ENCODE assay signal across 8 cellular contexts in the genomic region with DNA sequence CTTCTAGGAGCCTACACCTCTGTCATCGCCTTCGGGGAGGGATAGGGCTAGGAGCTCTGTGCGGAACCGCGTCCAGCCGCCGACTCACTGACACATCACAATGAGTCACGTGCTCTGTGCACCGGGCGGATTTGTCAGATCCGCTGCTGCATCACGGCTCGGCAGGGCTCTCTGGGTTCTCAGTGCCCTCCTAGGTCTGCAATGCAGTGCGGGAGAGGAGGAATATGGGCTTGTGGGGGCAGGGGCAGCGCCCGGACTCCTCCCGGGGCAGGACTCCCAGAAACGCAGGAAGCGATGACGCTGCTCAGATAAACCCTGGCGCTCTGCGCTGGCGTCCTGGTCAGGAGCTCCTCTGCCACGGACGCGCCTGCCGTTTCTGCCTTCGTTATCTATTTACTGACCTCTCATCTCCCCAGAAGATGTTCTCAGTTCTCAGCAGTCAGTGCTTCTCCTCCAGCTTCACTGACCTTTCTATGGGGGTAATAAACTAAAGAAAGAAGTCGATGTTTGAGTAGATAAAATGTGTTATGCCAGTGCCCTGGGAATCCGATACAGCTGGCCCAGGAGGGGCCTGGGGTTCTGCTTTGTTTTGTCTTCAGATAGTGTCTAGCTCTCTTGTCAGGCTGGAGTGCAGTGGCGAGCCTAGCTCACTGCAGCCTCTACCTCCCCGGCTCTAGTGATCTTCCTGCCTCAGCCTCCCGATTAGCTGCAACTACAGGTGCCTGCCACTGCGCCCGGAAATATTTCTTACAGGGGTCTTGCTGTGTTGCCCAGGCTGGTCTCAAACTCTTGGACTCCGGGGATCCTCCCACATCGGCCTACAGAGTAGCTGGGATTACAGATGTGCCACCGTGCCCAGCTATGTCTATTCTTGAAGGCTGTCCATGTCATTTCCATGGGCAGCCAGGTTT. TPM values are rescaled to one million over a fixed set of nuclear protein-coding genes. Genes with fewer than 3 reads are reported as not detected.
DNase-seq lines count a peak whose midpoint lies in the region; ATAC-seq and TF ChIP-seq lines count a peak whose summit lies in the region.

No MANE protein-coding gene starts in this region.

- H3K4me3 ChIP-seq in BJ (ENCODE audit: low read depth, low read length) (peak overlapping the region; percentile 38), duodenal mucosa (ENCODE audit: low read depth in 1 of 2, low read length in 2 of 2) (peak overlapping the region; percentile 66 to 78), lower lobe of right lung (peak overlapping the region; percentile 55)

- intact Hi-C loops in lower lobe of right lung (cut with DNase I), result no loop called here

- DNase-seq in BJ (ENCODE audit: low read depth), result peak; percentile 90
- DNase-seq in NCI-H69 (lab: John Stamatoyannopoulos, UW), result peak; percentile 93
- peak; percentile 82 to 84 for DNase-seq in activated CD4-positive, alpha-beta T cell treated with anti-CD3 and anti-CD28 coated beads, Interleukin-2, amount 50 U/mL, for 4 hours
- DNase-seq in lower lobe of right lung, result peak; percentile 93
- DNase-seq in stimulated activated CD4-positive, alpha-beta T cell treated with anti-CD3 and anti-CD28 coated beads, TNF-alpha, amount 100 ng/mL, for 1 hour (ENCODE audit: low read depth in 3 of 3, low spot score in 1 of 3), result peak; percentile 57 to 71 (median 65)

- H3K36me3 ChIP-seq in BJ (ENCODE audit: control insufficient read depth, insufficient read depth, low read length), result no peaks in the 10 kb centered on the region
- H3K36me3 ChIP-seq in duodenal mucosa (ENCODE audit: control insufficient read depth in 1 of 2, insufficient read depth in 2 of 2, low read length in 2 of 2), result no peaks in the 10 kb centered on the region
- H3K36me3 ChIP-seq in lower lobe of right lung, result no peaks in the 10 kb centered on the region

- ATAC-seq in GM19324 (IDR thresholded peaks at IDR 0.05; ENCODE audit: low FRiP score, unreplicated experiment), result peak; percentile 97
- peak; percentile 95 for ATAC-seq in HG03460 (IDR thresholded peaks at IDR 0.05; ENCODE audit: unreplicated experiment)
- peak; percentile 98 for ATAC-seq in lower lobe of right lung

- H3K9me3 ChIP-seq in duodenal mucosa (ENCODE audit: control insufficient read depth in 1 of 2, low read length in 2 of 2), result no peaks in the 10 kb centered on the region
- H3K9me3 ChIP-seq in lower lobe of right lung, result no peaks in the 10 kb centered on the region

- CTCF ChIA-PET in BJ (lab: Yijun Ruan, JAX), result interaction anchor here (0.6 to 1.7 kb wide), 7 partner anchors 9 to 169 kb away, joined by 3 to 6 read pairs (median 4); no protein-coding TSS in a partner anchor

- H3K27ac ChIP-seq in duodenal mucosa (ENCODE audit: low read depth, low read length) (peak overlapping the region; percentile 93), lower lobe of right lung (peak overlapping the region; percentile 89)

- H3K9ac ChIP-seq in duodenal mucosa (ENCODE audit: low read depth in 1 of 2, low read length in 2 of 2), result peak overlapping the region; percentile 44 to 96

- H3K27me3 ChIP-seq in BJ (ENCODE audit: control insufficient read depth, insufficient read depth, low read length) (no peaks in the 10 kb centered on the region), duodenal mucosa (ENCODE audit: control insufficient read depth in 1 of 2, insufficient read depth in 2 of 2, low read length in 2 of 2) (no peaks in the 10 kb centered on the region), lower lobe of right lung (ENCODE audit: low read depth) (no peaks in the 10 kb centered on the region)

- H3K4me1 ChIP-seq in duodenal mucosa (ENCODE audit: control insufficient read depth in 1 of 2, insufficient read depth in 2 of 2, low read length in 2 of 2) (peaks cover 23 to 30% of the 10 kb centered on the region in 2 donors), lower lobe of right lung (peaks cover 39% of the 10 kb centered on the region)

- TF ChIP-seq CTCF in BJ (IDR thresholded peaks at IDR 0.05; ENCODE audit: insufficient read depth, low read depth, low read length) (no peak), lower lobe of right lung (IDR thresholded peaks at IDR 0.05) (no peak)

- POLR2A ChIA-PET in BJ (lab: Charles Lee), result interaction anchor here (0.6 to 1.4 kb wide), 4 partner anchors 11 to 67 kb away, joined by 3 to 5 read pairs (median 4); no protein-coding TSS in a partner anchor

RNA-seq across cellular contexts. Expression of a gene that starts 22.8 kb away (rescaled TPM):
- polyA plus RNA-seq in BJ (2011; rRNA removed), result 824 and 2,036 TPM in 2 replicates
- polyA minus RNA-seq in BJ (2011; rRNA and poly(A)+ RNA removed), result 503 and 585 TPM in 2 replicates
- total RNA-seq in lower lobe of right lung, result 409 TPM

Comparison
In these comparisons a context has a peak if more than half of its experiments do, and no peak if none do; other contexts are left out.
1. Peak in every context shown above with its lines: DNase-seq, ATAC-seq, H3K4me3 ChIP-seq and H3K27ac ChIP-seq.